8 cellular contexts compared by ENCODE assay signal in genomic region chr7:38374507-38374906, GRCh38.
A peak's percentile ranks its signal among the peaks of the same experiment; 100 is the strongest.
DNase-seq lines count a peak whose midpoint lies in the region; ATAC-seq, FAIRE-seq and TF ChIP-seq lines count a peak whose summit lies in the region.
"Had no signal": no experiment of that assay in that cellular context is flagged by ENCODE, and none has a peak within 500 bp of the region (broad histone marks: within the 10 kb centered on the region; RNA-seq: fewer than 3 reads in every experiment).

No MANE protein-coding gene starts in this region.

- CTCF ChIA-PET in K562 (lab: Yijun Ruan, JAX; ENCODE audit: low intra/inter-chr PET ratio) = interaction anchor here (0.6 to 1.9 kb wide), 4 partner anchors 268 to 474 kb away, joined by 3 to 6 read pairs (median 4); no protein-coding TSS in a partner anchor

- 50% methylated on average over 6 of the region's 6 CpGs for WGBS in K562 (ENCODE audit: insufficient coverage, low coverage, missing lambda C conversion rate)

- H3K4me3 ChIP-seq in K562 (no peak overlapping the region), uterus (no peak overlapping the region)
- H3K4me3 ChIP-seq: skin epidermis had no signal

- H4K20me1 ChIP-seq in K562 (replicated peaks; ENCODE audit: control insufficient read depth, insufficient read depth, low read length) = no peaks in the 10 kb centered on the region; the same call in 1 of the 2 replicates

- no peak for TF ChIP-seq EP300 in K562 (IDR thresholded peaks at IDR 0.05; ENCODE audit: low read length)

- FAIRE-seq in K562 (lab: Jason Lieb, UNC) = peak; percentile 76

- no peak overlapping the region for H3K9ac ChIP-seq in K562 (ENCODE audit: insufficient read depth in 1 of 2, low read depth in 2 of 2, low read length in 2 of 2)

- H3K9me3 ChIP-seq in K562 (replicated peaks; ENCODE audit: control insufficient read depth, insufficient read depth, low read depth, low read length) = no peaks in the 10 kb centered on the region
- no peaks in the 10 kb centered on the region for H3K9me3 ChIP-seq in uterus

- TF ChIP-seq POLR2A in K562 (conservative IDR thresholded peaks at IDR 0.05) (no peak), uterus (IDR thresholded peaks at IDR 0.05) (no peak)

- DNase-seq in EL (peak; percentile 31), HCEC 1CT (peak; percentile 30), SK-MEL-5 (ENCODE audit: low read depth, low spot score) (peak; percentile 76), K562 (ENCODE audit: extremely low read depth in 1 of 4, low spot score in 3 of 4) (peak; percentile 49 to 55 (median 53)), lung microvascular endothelial cell (ENCODE audit: low read depth in 2 of 2) (peak; percentile 53 to 74), uterus (no peak), NCI-H345 (lab: John Stamatoyannopoulos, UW) (no peak)

- no TSS peak for BruUV-seq in K562 (replicated peaks; lab: Mats Ljungman, UMichigan)

- peak; percentile 63 for ATAC-seq in K562

- no peaks in the 10 kb centered on the region for H3K9me1 ChIP-seq in K562 (ENCODE audit: control insufficient read depth, insufficient read depth, low read length)

- POLR2A ChIA-PET in K562 (lab: Yijun Ruan, JAX) = interaction anchor here (0.6 to 1.0 kb wide), 2 partner anchors 9 to 11 kb away, joined by 3 read pairs; no protein-coding TSS in a partner anchor

- peaks cover 7% of the 10 kb centered on the region; the same call in 1 of the 3 replicates for H3K79me2 ChIP-seq in K562 (ENCODE audit: control insufficient read depth, insufficient read depth, low read length)

- peak; percentile 29 to 68 (median 66); a peak in 5 of 6 replicates for TF ChIP-seq CTCF in K562 (IDR thresholded peaks at IDR 0.05 in 2 of 3, conservative IDR thresholded peaks at IDR 0.05 in 1 of 3; ENCODE audit: insufficient read depth in 2 of 3, low read depth in 1 of 3, low read length in 3 of 3)
- peak; percentile 18 to 56 (median 48) for TF ChIP-seq CTCF in uterus (IDR thresholded peaks at IDR 0.05)

- H3K27ac ChIP-seq in K562 (ENCODE audit: extremely low read depth, low read depth, low read length) (no peak overlapping the region), uterus (no peak overlapping the region)
- H3K27ac ChIP-seq: skin epidermis had no signal

- H3K36me3 ChIP-seq in K562 (ENCODE audit: control insufficient read depth, insufficient read depth, low read length) (peaks cover 60% of the 10 kb centered on the region), uterus (no peaks in the 10 kb centered on the region)

- intact Hi-C loops in K562 (cut with micrococcal nuclease) = loop anchor here (5.0 kb wide), 2 partner anchors 157 to 267 kb away; no protein-coding TSS in a partner anchor
- intact Hi-C loops in uterus (cut with DNase I; ENCODE audit: low total_unique reads) = no loop called here

- no peak overlapping the region for H2AFZ ChIP-seq in K562 (ENCODE audit: low read depth, low read length)

- in situ Hi-C loops in SK-MEL-5 (cut with HindIII; ENCODE audit: low pct_unique_long_range_greater_than_20kb, low sequenced_read_pairs) = no loop called here
- in situ Hi-C loops in K562 (cut with MboI) = no loop called here

- H3K4me1 ChIP-seq in K562 (replicated peaks in 1 of 2; ENCODE audit: control insufficient read depth in 2 of 2, insufficient read depth in 2 of 2, low read length in 2 of 2) (no peaks in the 10 kb centered on the region), uterus (no peaks in the 10 kb centered on the region)

- no peaks in the 10 kb centered on the region for H3K27me3 ChIP-seq in K562 (ENCODE audit: control insufficient read depth in 2 of 2, insufficient read depth in 2 of 2, low read length in 2 of 2)
- H3K27me3 ChIP-seq in uterus = no peaks in the 10 kb centered on the region

- peak; percentile 24 to 50; a peak in 3 of 4 replicates for TF ChIP-seq RAD21 in K562 (CRISPR knock-in tag; conservative IDR thresholded peaks at IDR 0.05 in 1 of 2, IDR thresholded peaks at IDR 0.05 in 1 of 2)

- H3K4me2 ChIP-seq in K562 (ENCODE audit: insufficient read depth, low read length) = no peak overlapping the region

TF ChIP-seq in K562, 482 proteins besides CTCF, POLR2A, EP300 and RAD21:
- no peak for TF ChIP-seq ZNF277 (CRISPR knock-in tag; IDR thresholded peaks at IDR 0.05; ENCODE audit: borderline replicate concordance)
- peak; percentile 93 for TF ChIP-seq ZNF764 (CRISPR knock-in tag; IDR thresholded peaks at IDR 0.05; ENCODE audit: low read depth)
- 0 out of 2 replicates have a peak, but pooled peaks have one; percentile 16 for TF ChIP-seq KLF16 (IDR thresholded peaks at IDR 0.05)
- no peak for TF ChIP-seq SPI1 (IDR thresholded peaks at IDR 0.05; ENCODE audit: borderline replicate concordance, low read depth, low read length)

Comparison
In these comparisons a context has a peak if more than half of its experiments do, and no peak if none do; other contexts are left out.
1. DNase-seq: peak in EL (single experiment), HCEC 1CT (single experiment), SK-MEL-5 (single experiment), K562 (4 of 4) and lung microvascular endothelial cell (2 of 2); none in uterus (0 of 2) and NCI-H345 (single experiment).